ENCODE assay signal across 1 cellular context in genomic region chr13:75537401-75538365, GRCh38.
A peak's percentile ranks its signal among the peaks of the same experiment; 100 is the strongest.
TF ChIP-seq lines count a peak whose summit lies in the region.

Gene COMMD6 (minus strand): TSS chr13:75537841. CDS start chr13:75537805, 36 bp downstream.

TF ChIP-seq in H1, 55 proteins besides CTCF, POLR2A, EP300 and RAD21 (continued from another document):
- peak; percentile 87 for TF ChIP-seq KDM4A (IDR thresholded peaks at IDR 0.05; ENCODE audit: low read depth, low read length, severe bottlenecking)
- TF ChIP-seq RXRA (IDR thresholded peaks at IDR 0.05; ENCODE audit: insufficient read depth, low read depth, low read length) = no peak
- no peak for TF ChIP-seq CBX5 (IDR thresholded peaks at IDR 0.05; ENCODE audit: low read depth, low read length)
- no peak for TF ChIP-seq FOSL1 (IDR thresholded peaks at IDR 0.05; ENCODE audit: insufficient read depth, low read depth, low read length)
- TF ChIP-seq ASH2L (IDR thresholded peaks at IDR 0.05; ENCODE audit: low read length) = peak; percentile 86
- TF ChIP-seq SRF (IDR thresholded peaks at IDR 0.05; ENCODE audit: low read depth, low read length) = 0 out of 2 replicates have a peak, but pooled peaks have one; percentile 10
- peak; percentile 78 for TF ChIP-seq POLR2AphosphoS5 (IDR thresholded peaks at IDR 0.05; ENCODE audit: low read depth, low read length)
- 0 out of 2 replicates have a peak, but pooled peaks have one; percentile 6 for TF ChIP-seq BACH1 (IDR thresholded peaks at IDR 0.05; ENCODE audit: low read length)
- TF ChIP-seq MAX (IDR thresholded peaks at IDR 0.05) = peak; percentile 96
- no peak for TF ChIP-seq NRF1 (IDR thresholded peaks at IDR 0.05; ENCODE audit: low read depth, low read length)
- TF ChIP-seq TBP (IDR thresholded peaks at IDR 0.05; ENCODE audit: low read depth, low read length) = peak; percentile 80
- TF ChIP-seq HDAC2 (IDR thresholded peaks at IDR 0.05; ENCODE audit: borderline replicate concordance in 1 of 2, low read depth in 2 of 2, low read length in 2 of 2) = peak in 1 of 2 experiments; percentile 40; a peak in 2 of 4 replicates
- TF ChIP-seq TAF7 (optimal IDR thresholded peaks at IDR 0.05; ENCODE audit: borderline replicate concordance, low read depth, low read length) = no peak
- TF ChIP-seq JUND (IDR thresholded peaks at IDR 0.05; ENCODE audit: low read length) = peak; percentile 97
- TF ChIP-seq SIX5 (IDR thresholded peaks at IDR 0.05; ENCODE audit: low read depth, low read length) = peak; percentile 41; the same call in 1 of the 2 replicates
- TF ChIP-seq SP4 (IDR thresholded peaks at IDR 0.05; ENCODE audit: low read length) = 0 out of 2 replicates have a peak, but pooled peaks have one; percentile 30
